Comparison of ENCODE assay signal across 10 cellular contexts in genomic region chrX:101391831-101392230, GRCh38. TPM values are rescaled to one million over a fixed set of nuclear protein-coding genes. Genes with fewer than 3 reads are reported as not detected.
DNase-seq lines count a peak whose midpoint lies in the region; ATAC-seq lines count a peak whose summit lies in the region.
"Had no signal": no experiment of that assay in that cellular context is flagged by ENCODE, and none has a peak within 500 bp of the region (broad histone marks: within the 10 kb centered on the region; RNA-seq: fewer than 3 reads in every experiment).

No MANE protein-coding gene starts in this region.

- CTCF ChIA-PET in activated CD4-positive, alpha-beta T cell treated with anti-CD3 and anti-CD28 coated beads for 36 hours (lab: Charles Lee) = interaction anchor here (1.0 to 1.5 kb wide), 4 partner anchors 9 to 25 kb away, joined by 3 to 4 read pairs (median 3); no protein-coding TSS in a partner anchor

- H3K27ac ChIP-seq in subcutaneous abdominal adipose tissue (ENCODE audit: low read depth, low read length) = peak overlapping the region; percentile 52

- DNase-seq in activated CD4-positive, alpha-beta T cell treated with anti-CD3 and anti-CD28 coated beads for 36 hours = no peak
- no peak for DNase-seq in activated CD4-positive, alpha-beta T cell treated with anti-CD3 and anti-CD28 coated beads for 1 hour
- no peak for DNase-seq in activated T-helper 2 cell treated with anti-CD3 and anti-CD28 coated beads, Interferon-gamma antibody, Interleukin-2, Interleukin-4, amounts not matched to agents 10 μg/mL and 5 μg/mL and 100 μg/mL, durations not matched to agents 14 hours and 24 hours and 36 hours (ENCODE audit: low spot score)
- DNase-seq in immature natural killer cell (no peak), hypothalamus (lab: John Stamatoyannopoulos, UW) (no peak), pons (ENCODE audit: low spot score) (no peak), DMS114 treated with DMSO at 0.1 percent for 48 hours (lab: John Stamatoyannopoulos, UW; ENCODE audit: unreplicated experiment) (no peak)
- DNase-seq: AML-193, posterior cingulate gyrus had no signal

- no peak for ATAC-seq in activated CD4-positive, alpha-beta T cell treated with anti-CD3 and anti-CD28 coated beads for 36 hours

- H3K27me3 ChIP-seq in subcutaneous abdominal adipose tissue (ENCODE audit: control insufficient read depth in 5 of 5, insufficient read depth in 4 of 5, low read length in 5 of 5) = peaks cover 4 to 7% (median 5%) of the 10 kb centered on the region in 5 donors

- no peaks in the 10 kb centered on the region for H3K9me3 Mint-ChIP-seq in activated CD4-positive, alpha-beta T cell treated with anti-CD3 and anti-CD28 coated beads for 36 hours (ENCODE audit: low read depth)
- no peaks in the 10 kb centered on the region for H3K9me3 Mint-ChIP-seq in activated T-helper 2 cell treated with anti-CD3 and anti-CD28 coated beads, Interferon-gamma antibody, Interleukin-2, Interleukin-4, amounts not matched to agents 10 μg/mL and 5 μg/mL and 100 μg/mL, durations not matched to agents 14 hours and 24 hours and 36 hours
- H3K9me3 Mint-ChIP-seq in immature natural killer cell = no peaks in the 10 kb centered on the region

- H3K9ac ChIP-seq in subcutaneous abdominal adipose tissue (ENCODE audit: low read length in 5 of 5) = peak overlapping the region in 3 of 5 donors; percentile 58 to 83 (median 81)

- H3K36me3 Mint-ChIP-seq in activated CD4-positive, alpha-beta T cell treated with anti-CD3 and anti-CD28 coated beads for 36 hours (ENCODE audit: low read depth) = peaks cover 41% of the 10 kb centered on the region
- H3K36me3 Mint-ChIP-seq in activated T-helper 2 cell treated with anti-CD3 and anti-CD28 coated beads, Interferon-gamma antibody, Interleukin-2, Interleukin-4, amounts not matched to agents 10 μg/mL and 5 μg/mL and 100 μg/mL, durations not matched to agents 14 hours and 24 hours and 36 hours (ENCODE audit: low read depth) = peaks cover 50% of the 10 kb centered on the region
- peaks cover 0 to 4% (median 0%) of the 10 kb centered on the region in 3 donors for H3K36me3 Mint-ChIP-seq in immature natural killer cell

- H3K36me3 ChIP-seq in subcutaneous abdominal adipose tissue (ENCODE audit: control insufficient read depth in 5 of 5, insufficient read depth in 5 of 5, low read length in 5 of 5) = peaks cover 0 to 12% (median 5%) of the 10 kb centered on the region in 5 donors

- peak overlapping the region; percentile 95 for H3K4me3 Mint-ChIP-seq in activated CD4-positive, alpha-beta T cell treated with anti-CD3 and anti-CD28 coated beads for 36 hours
- H3K4me3 Mint-ChIP-seq in activated T-helper 2 cell treated with anti-CD3 and anti-CD28 coated beads, Interferon-gamma antibody, Interleukin-2, Interleukin-4, amounts not matched to agents 10 μg/mL and 5 μg/mL and 100 μg/mL, durations not matched to agents 14 hours and 24 hours and 36 hours (ENCODE audit: low read depth) = peak overlapping the region; percentile 95
- peak overlapping the region; percentile 94 to 97 (median 96) for H3K4me3 Mint-ChIP-seq in immature natural killer cell

- intact Hi-C loops in activated CD4-positive, alpha-beta T cell treated with anti-CD3 and anti-CD28 coated beads for 36 hours (cut with DNase I, micrococcal nuclease) = loop anchor here (1.0 to 5.0 kb wide), 7 partner anchors 15 to 570 kb away; partner anchors contain the start of genes CENPI (in 2 of the 2), CSTF2 (in 1 of the 2), GLA (in 1 of the 2) and TIMM8A (in 1 of the 2)
- intact Hi-C loops in activated T-helper 2 cell treated with anti-CD3 and anti-CD28 coated beads, Interferon-gamma antibody, Interleukin-2, Interleukin-4, amounts not matched to agents 10 μg/mL and 5 μg/mL and 100 μg/mL, durations not matched to agents 14 hours and 24 hours and 36 hours (cut with micrococcal nuclease) = no loop called here

- H3K9me3 ChIP-seq in subcutaneous abdominal adipose tissue (ENCODE audit: control insufficient read depth in 5 of 5, low read length in 5 of 5) = peaks cover 0 to 2% (median 0%) of the 10 kb centered on the region in 5 donors

- peaks cover 0 to 14% (median 10%) of the 10 kb centered on the region in 5 donors for H3K4me1 ChIP-seq in subcutaneous abdominal adipose tissue (ENCODE audit: control insufficient read depth in 5 of 5, insufficient read depth in 5 of 5, low read length in 5 of 5)

- H3K4me1 Mint-ChIP-seq in activated CD4-positive, alpha-beta T cell treated with anti-CD3 and anti-CD28 coated beads for 36 hours = peaks cover 6% of the 10 kb centered on the region
- H3K4me1 Mint-ChIP-seq in activated T-helper 2 cell treated with anti-CD3 and anti-CD28 coated beads, Interferon-gamma antibody, Interleukin-2, Interleukin-4, amounts not matched to agents 10 μg/mL and 5 μg/mL and 100 μg/mL, durations not matched to agents 14 hours and 24 hours and 36 hours (ENCODE audit: low read depth) = peaks cover 14% of the 10 kb centered on the region
- peaks cover 18 to 24% of the 10 kb centered on the region in 2 donors for H3K4me1 Mint-ChIP-seq in immature natural killer cell

- POLR2A ChIA-PET in activated CD4-positive, alpha-beta T cell treated with anti-CD3 and anti-CD28 coated beads for 36 hours (lab: Charles Lee) = interaction anchor here (1.6 kb wide), 1 partner anchor 43 kb away, joined by 21 read pairs; the partner anchor contains the start of gene TIMM8A

- no peaks in the 10 kb centered on the region for H3K27me3 Mint-ChIP-seq in activated CD4-positive, alpha-beta T cell treated with anti-CD3 and anti-CD28 coated beads for 36 hours
- H3K27me3 Mint-ChIP-seq in activated T-helper 2 cell treated with anti-CD3 and anti-CD28 coated beads, Interferon-gamma antibody, Interleukin-2, Interleukin-4, amounts not matched to agents 10 μg/mL and 5 μg/mL and 100 μg/mL, durations not matched to agents 14 hours and 24 hours and 36 hours (ENCODE audit: low read depth) = no peaks in the 10 kb centered on the region
- peaks cover 0 to 4% (median 2%) of the 10 kb centered on the region in 3 donors for H3K27me3 Mint-ChIP-seq in immature natural killer cell (ENCODE audit: low read depth in 3 of 3)

- peak overlapping the region in 4 of 5 donors; percentile 70 to 89 (median 72) for H3K4me3 ChIP-seq in subcutaneous abdominal adipose tissue (ENCODE audit: low read depth in 1 of 5, low read length in 5 of 5)

- H3K27ac Mint-ChIP-seq in activated CD4-positive, alpha-beta T cell treated with anti-CD3 and anti-CD28 coated beads for 36 hours = peak overlapping the region; percentile 96
- peak overlapping the region; percentile 94 for H3K27ac Mint-ChIP-seq in activated T-helper 2 cell treated with anti-CD3 and anti-CD28 coated beads, Interferon-gamma antibody, Interleukin-2, Interleukin-4, amounts not matched to agents 10 μg/mL and 5 μg/mL and 100 μg/mL, durations not matched to agents 14 hours and 24 hours and 36 hours
- H3K27ac Mint-ChIP-seq in immature natural killer cell = peak overlapping the region; percentile 91 to 97 (median 95)

RNA-seq across cellular contexts. Expression of gene RPL36A, which starts 1.0 kb away (rescaled TPM):
- 100 to 1,000 TPM; 340 to 709 TPM for total RNA-seq in activated CD4-positive, alpha-beta T cell treated with anti-CD3 and anti-CD28 coated beads for 36 hours
- total RNA-seq in activated T-helper 2 cell treated with anti-CD3 and anti-CD28 coated beads, Interferon-gamma antibody, Interleukin-2, Interleukin-4, amounts not matched to agents 10 μg/mL and 5 μg/mL and 100 μg/mL, durations not matched to agents 14 hours and 24 hours and 36 hours = 290 and 376 TPM in 2 replicates
- polyA plus RNA-seq in immature natural killer cell = 1,000 to 10,000 TPM in 1 of 3 donors, 100 to 1,000 TPM in 2; 753 to 1,251 (median 825) TPM

RNA-seq across cellular contexts. Expression of gene BTK, which starts 5.8 kb away (rescaled TPM):
- total RNA-seq in activated CD4-positive, alpha-beta T cell treated with anti-CD3 and anti-CD28 coated beads for 36 hours = not detected
- 0.11 and 0.25 TPM in 2 replicates for total RNA-seq in activated T-helper 2 cell treated with anti-CD3 and anti-CD28 coated beads, Interferon-gamma antibody, Interleukin-2, Interleukin-4, amounts not matched to agents 10 μg/mL and 5 μg/mL and 100 μg/mL, durations not matched to agents 14 hours and 24 hours and 36 hours
- 1 to 10 TPM in 1 of 3 donors, under 1 TPM in 2; 0.36 to 3.4 (median 0.91) TPM for polyA plus RNA-seq in immature natural killer cell

RNA-seq across cellular contexts. Expression of gene GLA, which starts 15.9 kb away (rescaled TPM):
- total RNA-seq in activated CD4-positive, alpha-beta T cell treated with anti-CD3 and anti-CD28 coated beads for 36 hours = 10 to 100 TPM; 32.6 to 42.2 TPM
- total RNA-seq in activated T-helper 2 cell treated with anti-CD3 and anti-CD28 coated beads, Interferon-gamma antibody, Interleukin-2, Interleukin-4, amounts not matched to agents 10 μg/mL and 5 μg/mL and 100 μg/mL, durations not matched to agents 14 hours and 24 hours and 36 hours = 82.9 and 89.1 TPM in 2 replicates
- 10 to 100 TPM; 19.3 to 23.6 (median 22.7) TPM for polyA plus RNA-seq in immature natural killer cell

RNA-seq across cellular contexts. Expression of gene HNRNPH2, which starts 16.2 kb away (rescaled TPM):
- 10 to 100 TPM; 18.6 to 26.9 TPM for total RNA-seq in activated CD4-positive, alpha-beta T cell treated with anti-CD3 and anti-CD28 coated beads for 36 hours
- 17.5 and 18.0 TPM in 2 replicates for total RNA-seq in activated T-helper 2 cell treated with anti-CD3 and anti-CD28 coated beads, Interferon-gamma antibody, Interleukin-2, Interleukin-4, amounts not matched to agents 10 μg/mL and 5 μg/mL and 100 μg/mL, durations not matched to agents 14 hours and 24 hours and 36 hours
- polyA plus RNA-seq in immature natural killer cell = 100 to 1,000 TPM in 2 of 3 donors, 10 to 100 TPM in 1; 80.6 to 188 (median 120) TPM

RNA-seq across cellular contexts. Expression of gene TIMM8A, which starts 43.3 kb away (rescaled TPM):
- total RNA-seq in activated CD4-positive, alpha-beta T cell treated with anti-CD3 and anti-CD28 coated beads for 36 hours = 10 to 100 TPM; 12.8 to 23.8 TPM
- 25.5 and 27.9 TPM in 2 replicates for total RNA-seq in activated T-helper 2 cell treated with anti-CD3 and anti-CD28 coated beads, Interferon-gamma antibody, Interleukin-2, Interleukin-4, amounts not matched to agents 10 μg/mL and 5 μg/mL and 100 μg/mL, durations not matched to agents 14 hours and 24 hours and 36 hours
- 10 to 100 TPM in 1 of 3 donors, 1 to 10 TPM in 2; 3.1 to 10.5 (median 6.4) TPM for polyA plus RNA-seq in immature natural killer cell
